ENCODE assay signal across 12 cellular contexts in the genomic region with DNA sequence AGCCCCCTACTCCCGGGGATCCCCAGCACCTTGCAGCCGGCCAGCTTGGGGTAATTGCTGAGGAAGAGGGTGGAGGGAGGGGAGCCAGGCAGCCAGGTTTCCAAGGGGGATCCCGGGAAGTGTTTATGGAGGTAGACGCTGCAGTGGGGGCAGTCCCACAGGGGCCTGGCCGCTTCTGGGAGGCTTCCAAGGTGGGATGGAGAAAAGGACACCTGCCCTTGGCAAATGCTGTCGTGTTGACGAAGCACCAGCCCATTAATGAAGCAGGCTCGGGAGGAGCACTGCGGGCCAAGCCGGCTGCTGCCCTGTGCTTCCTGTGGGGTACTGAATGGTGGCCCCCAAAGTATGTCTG.
DNase-seq lines count a peak whose midpoint lies in the region; ATAC-seq and TF ChIP-seq lines count a peak whose summit lies in the region.
"Had no signal": no experiment of that assay in that cellular context is flagged by ENCODE, and none has a peak within 500 bp of the region (broad histone marks: within the 10 kb centered on the region; RNA-seq: fewer than 3 reads in every experiment).

No MANE protein-coding gene starts in this region.

- TF ChIP-seq EP300 in gastroesophageal sphincter (IDR thresholded peaks at IDR 0.05) (no peak), stomach (IDR thresholded peaks at IDR 0.05) (no peak)

- H3K4me1 ChIP-seq in HEK293 (ENCODE audit: control insufficient read depth, insufficient read depth, low read length) (peaks cover 8% of the 10 kb centered on the region; the same call in 1 of the 2 replicates), gastroesophageal sphincter (peaks cover 0 to 69% (median 28%) of the 10 kb centered on the region in 3 donors), stomach (peaks cover 20 to 48% (median 34%) of the 10 kb centered on the region in 4 donors)

- WGBS in gastroesophageal sphincter (ENCODE audit: low coverage in 1 of 2), 2 donors: 59% methylated on average over 5 of the region's 10 CpGs; no CpG with 5 or more reads in 1 of the 2 donors
- 69 to 86% (median 79%) methylated on average over 9 to 10 of the region's 10 CpGs for WGBS in stomach, 5 donors

- POLR2A ChIA-PET in HEK293 (lab: Yijun Ruan, JAX) (no interaction called here), RWPE1 (lab: Yijun Ruan, JAX; ENCODE audit: low non-redundant PET) (no interaction called here)

- H3K9me3 ChIP-seq in HEK293 (ENCODE audit: control insufficient read depth, insufficient read depth, low read depth, low read length) (no peaks in the 10 kb centered on the region), gastroesophageal sphincter (no peaks in the 10 kb centered on the region), stomach (no peaks in the 10 kb centered on the region)

- ATAC-seq in gastroesophageal sphincter (no peak), HG03280 (IDR thresholded peaks at IDR 0.05; ENCODE audit: unreplicated experiment) (no peak), HG02884 (IDR thresholded peaks at IDR 0.05; ENCODE audit: unreplicated experiment) (no peak), SK-N-SH treated with all-trans-retinoic acid at 6 μM for 48 hours (no peak)
- ATAC-seq: T-cell had no signal

- TF ChIP-seq CTCF in HEK293 (tag by site-specific recombination; IDR thresholded peaks at IDR 0.05): no peak
- no peak for TF ChIP-seq CTCF in RWPE1 (conservative IDR thresholded peaks at IDR 0.05; ENCODE audit: low read depth)
- TF ChIP-seq CTCF in gastroesophageal sphincter (IDR thresholded peaks at IDR 0.05): no peak
- no peak for TF ChIP-seq CTCF in stomach (IDR thresholded peaks at IDR 0.05)

- DNase-seq in RWPE1 (ENCODE audit: low spot score) (no peak), stomach (no peak)
- DNase-seq: activated naive CD8-positive, alpha-beta T cell treated with anti-CD3 and anti-CD28 coated beads for 36 hours; activated T-cell treated with anti-CD3 and anti-CD28 coated beads for 4 hours; CD4-positive, alpha-beta T cell; mesendoderm; T-cell had no signal

- no peaks in the 10 kb centered on the region for H3K27me3 ChIP-seq in gastroesophageal sphincter
- peaks cover 0 to 10% (median 9%) of the 10 kb centered on the region in 3 donors for H3K27me3 ChIP-seq in stomach

- TF ChIP-seq POLR2A in gastroesophageal sphincter (IDR thresholded peaks at IDR 0.05) (no peak), stomach (IDR thresholded peaks at IDR 0.05) (no peak)

- CTCF ChIA-PET in HEK293 (lab: Yijun Ruan, JAX): no interaction called here
- CTCF ChIA-PET in RWPE1 (lab: Yijun Ruan, JAX): no interaction called here

- intact Hi-C loops in stomach (cut with DNase I; ENCODE audit: low total_unique reads): no loop called here

- H3K4me3 ChIP-seq in HEK293 (ENCODE audit: low read depth, low read length) (no peak overlapping the region), gastroesophageal sphincter (peak overlapping the region in 1 of 2 donors; percentile 45), stomach (peak overlapping the region in 2 of 4 donors; percentile 25 to 28)

- H3K27ac ChIP-seq in HEK293 (ENCODE audit: extremely low read depth, low read depth, low read length) (peak overlapping the region; percentile 53; the same call in 1 of the 2 replicates), RWPE1 (peak overlapping the region; percentile 55), gastroesophageal sphincter (peak overlapping the region; percentile 60 to 87 (median 84)), stomach (peak overlapping the region in 4 of 5 donors; percentile 56 to 79 (median 63))

- no peaks in the 10 kb centered on the region for H3K36me3 ChIP-seq in HEK293 (ENCODE audit: control insufficient read depth in 2 of 2, insufficient read depth in 1 of 2, low read length in 2 of 2)
- H3K36me3 ChIP-seq in gastroesophageal sphincter: no peaks in the 10 kb centered on the region
- H3K36me3 ChIP-seq in stomach: no peaks in the 10 kb centered on the region

TF ChIP-seq in HEK293, 187 proteins besides CTCF, POLR2A, EP300 and RAD21 (continues in another document):
- TF ChIP-seq, protein P1, sequence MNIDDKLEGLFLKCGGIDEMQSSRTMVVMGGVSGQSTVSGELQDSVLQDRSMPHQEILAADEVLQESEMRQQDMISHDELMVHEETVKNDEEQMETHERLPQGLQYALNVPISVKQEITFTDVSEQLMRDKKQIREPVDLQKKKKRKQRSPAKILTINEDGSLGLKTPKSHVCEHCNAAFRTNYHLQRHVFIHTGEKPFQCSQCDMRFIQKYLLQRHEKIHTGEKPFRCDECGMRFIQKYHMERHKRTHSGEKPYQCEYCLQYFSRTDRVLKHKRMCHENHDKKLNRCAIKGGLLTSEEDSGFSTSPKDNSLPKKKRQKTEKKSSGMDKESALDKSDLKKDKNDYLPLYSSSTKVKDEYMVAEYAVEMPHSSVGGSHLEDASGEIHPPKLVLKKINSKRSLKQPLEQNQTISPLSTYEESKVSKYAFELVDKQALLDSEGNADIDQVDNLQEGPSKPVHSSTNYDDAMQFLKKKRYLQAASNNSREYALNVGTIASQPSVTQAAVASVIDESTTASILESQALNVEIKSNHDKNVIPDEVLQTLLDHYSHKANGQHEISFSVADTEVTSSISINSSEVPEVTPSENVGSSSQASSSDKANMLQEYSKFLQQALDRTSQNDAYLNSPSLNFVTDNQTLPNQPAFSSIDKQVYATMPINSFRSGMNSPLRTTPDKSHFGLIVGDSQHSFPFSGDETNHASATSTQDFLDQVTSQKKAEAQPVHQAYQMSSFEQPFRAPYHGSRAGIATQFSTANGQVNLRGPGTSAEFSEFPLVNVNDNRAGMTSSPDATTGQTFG (tag by site-specific recombination; IDR thresholded peaks at IDR 0.05; ENCODE audit: borderline replicate concordance): no peak

TF ChIP-seq in SK-N-SH treated with all-trans-retinoic acid at 6 μM for 48 hours, 23 proteins besides CTCF, POLR2A, EP300 and RAD21:
- TF ChIP-seq ZFP30 (CRISPR knock-in tag; IDR thresholded peaks at IDR 0.05): no peak
